ENCODE assay signal across 21 cellular contexts in genomic region chr16:25575363-25575762, GRCh38.
A peak's percentile ranks its signal among the peaks of the same experiment; 100 is the strongest.
DNase-seq lines count a peak whose midpoint lies in the region; ATAC-seq and TF ChIP-seq lines count a peak whose summit lies in the region.
"Had no signal": no experiment of that assay in that cellular context is flagged by ENCODE, and none has a peak within 500 bp of the region (broad histone marks: within the 10 kb centered on the region; RNA-seq: fewer than 3 reads in every experiment).

No MANE protein-coding gene starts in this region.

- H3K23ac ChIP-seq in mesendoderm (ENCODE audit: low read length): no peak overlapping the region

- CTCF ChIA-PET in activated naive CD4-positive, alpha-beta T cell treated with anti-CD3 and anti-CD28 coated beads, Interleukin-2, amount 10 ng/mL, durations not matched to agents 7 days and 5 days (lab: Charles Lee): no interaction called here

- H2BK120ac ChIP-seq in mesendoderm (ENCODE audit: low read depth, low read length): no peak overlapping the region

- H4K5ac ChIP-seq in mesendoderm (ENCODE audit: low read length): no peak overlapping the region

- H2AK5ac ChIP-seq in mesendoderm (ENCODE audit: low read length): no peak overlapping the region

- H3K27ac Mint-ChIP-seq in endodermal cell: no peak overlapping the region
- no peak overlapping the region for H3K27ac Mint-ChIP-seq in activated naive CD4-positive, alpha-beta T cell treated with anti-CD3 and anti-CD28 coated beads, Interleukin-2, amount 10 ng/mL, durations not matched to agents 7 days and 5 days
- H3K27ac Mint-ChIP-seq: B cell, CD14-positive monocyte had no signal

- DNase-seq in ELF-1 (ENCODE audit: low read depth, low spot score): peak; percentile 54
- DNase-seq in endodermal cell: peak; percentile 76
- peak; percentile 75 for DNase-seq in mesendoderm
- no peak for DNase-seq in activated naive CD4-positive, alpha-beta T cell treated with anti-CD3 and anti-CD28 coated beads, Interleukin-2, amount 10 ng/mL, durations not matched to agents 7 days and 5 days
- DNase-seq in T-helper 2 cell: no peak
- DNase-seq in epidermal melanocyte (ENCODE audit: insufficient read length, low spot score): no peak
- DNase-seq: GDM1, IMR-90, NCI-H1092 treated with DMSO at 0.1 percent for 48 hours, NCI-H1436 treated with DMSO at 0.1 percent for 48 hours, NCI-H1930, NCI-H345, NCI-H524 had no signal

- H3K4me1 Mint-ChIP-seq in endodermal cell: no peaks in the 10 kb centered on the region
- H3K4me1 Mint-ChIP-seq in activated naive CD4-positive, alpha-beta T cell treated with anti-CD3 and anti-CD28 coated beads, Interleukin-2, amount 10 ng/mL, durations not matched to agents 7 days and 5 days: no peaks in the 10 kb centered on the region
- H3K4me1 Mint-ChIP-seq: B cell, CD14-positive monocyte had no signal

- 39 to 54% methylated on average over 3 to 5 of the region's 5 CpGs for WGBS in endodermal cell (ENCODE audit: insufficient coverage in 1 of 2, insufficient read length in 1 of 2), 2 experiments
- WGBS in mesendoderm (ENCODE audit: extremely low coverage, insufficient coverage, low lambda C conversion rate): no CpG with 5 or more reads among the region's 5 CpGs

- no peak overlapping the region for H3K18ac ChIP-seq in mesendoderm (ENCODE audit: low read length)

- peaks cover 13% of the 10 kb centered on the region for H3K4me1 ChIP-seq in HUES48 (ENCODE audit: control insufficient read depth, insufficient read depth, low read length)
- H3K4me1 ChIP-seq in endodermal cell (ENCODE audit: control insufficient read depth, insufficient read depth, low read length): no peaks in the 10 kb centered on the region
- no peaks in the 10 kb centered on the region for H3K4me1 ChIP-seq in mesendoderm (ENCODE audit: control insufficient read depth, low read depth, low read length)
- H3K4me1 ChIP-seq: SJSA1 had no signal

- no peak for ATAC-seq in GM21619 (IDR thresholded peaks at IDR 0.05; ENCODE audit: unreplicated experiment)
- ATAC-seq: HCT116, Right ventricle myocardium inferior had no signal

- H4K8ac ChIP-seq in mesendoderm (ENCODE audit: low read depth, low read length): no peak overlapping the region

- H3K9me3 Mint-ChIP-seq in endodermal cell: peaks cover 15% of the 10 kb centered on the region
- no peaks in the 10 kb centered on the region for H3K9me3 Mint-ChIP-seq in activated naive CD4-positive, alpha-beta T cell treated with anti-CD3 and anti-CD28 coated beads, Interleukin-2, amount 10 ng/mL, durations not matched to agents 7 days and 5 days

- TF ChIP-seq CTCF in endodermal cell (conservative IDR thresholded peaks at IDR 0.05): peak; percentile 44

- H3K27me3 Mint-ChIP-seq in endodermal cell (ENCODE audit: insufficient read depth): peaks cover 1% of the 10 kb centered on the region
- H3K27me3 Mint-ChIP-seq in activated naive CD4-positive, alpha-beta T cell treated with anti-CD3 and anti-CD28 coated beads, Interleukin-2, amount 10 ng/mL, durations not matched to agents 7 days and 5 days: peaks cover 4% of the 10 kb centered on the region
- H3K27me3 Mint-ChIP-seq: B cell had no signal

- peaks cover 9% of the 10 kb centered on the region; the same call in 1 of the 2 replicates for H3K9me3 ChIP-seq in HUES48 (ENCODE audit: control insufficient read depth, insufficient read depth, low read length)
- H3K9me3 ChIP-seq in endodermal cell (ENCODE audit: control insufficient read depth, low read length): no peaks in the 10 kb centered on the region
- H3K9me3 ChIP-seq: SJSA1 had no signal

- no peaks in the 10 kb centered on the region for H3K79me1 ChIP-seq in mesendoderm (ENCODE audit: low read length)

- no peaks in the 10 kb centered on the region for H3K79me2 ChIP-seq in mesendoderm (ENCODE audit: control insufficient read depth, insufficient read depth, low read length)

- no peak overlapping the region for H3K4me3 Mint-ChIP-seq in endodermal cell
- no peak overlapping the region for H3K4me3 Mint-ChIP-seq in activated naive CD4-positive, alpha-beta T cell treated with anti-CD3 and anti-CD28 coated beads, Interleukin-2, amount 10 ng/mL, durations not matched to agents 7 days and 5 days
- H3K4me3 Mint-ChIP-seq: B cell, CD14-positive monocyte had no signal

- H3K4me3 ChIP-seq in HUES48 (ENCODE audit: low read depth, low read length): no peak overlapping the region
- H3K4me3 ChIP-seq in endodermal cell (ENCODE audit: low read length): no peak overlapping the region
- no peak overlapping the region for H3K4me3 ChIP-seq in mesendoderm (ENCODE audit: low read length)
- H3K4me3 ChIP-seq: SJSA1 had no signal

- H3K4me2 ChIP-seq in mesendoderm (ENCODE audit: low read length): no peak overlapping the region
- H3K4me2 ChIP-seq: KMS-11 had no signal

- no peak overlapping the region for H3K56ac ChIP-seq in mesendoderm (ENCODE audit: low read length)

- H3K27me3 ChIP-seq in HUES48 (ENCODE audit: control insufficient read depth, insufficient read depth, low read length) (no peaks in the 10 kb centered on the region), endodermal cell (ENCODE audit: control insufficient read depth, insufficient read depth, low read length, poor library complexity, severe bottlenecking) (no peaks in the 10 kb centered on the region), mesendoderm (ENCODE audit: insufficient read depth, low read length, poor library complexity) (no peaks in the 10 kb centered on the region)
- H3K27me3 ChIP-seq: SJSA1 had no signal

- H2BK5ac ChIP-seq in mesendoderm (ENCODE audit: low read length): no peak overlapping the region

- H3K4ac ChIP-seq in mesendoderm (ENCODE audit: low read depth, low read length): no peak overlapping the region

- H2BK15ac ChIP-seq in mesendoderm (replicated peaks; ENCODE audit: low read depth): no peak overlapping the region

- H3K9ac ChIP-seq in HUES48 (ENCODE audit: low read depth, low read length) (no peak overlapping the region), endodermal cell (ENCODE audit: extremely low read depth, low read length, poor library complexity, severe bottlenecking) (no peak overlapping the region), mesendoderm (ENCODE audit: low read length) (no peak overlapping the region)
- H3K9ac ChIP-seq: KMS-11 had no signal

- H3K36me3 Mint-ChIP-seq in endodermal cell (ENCODE audit: low read depth): no peaks in the 10 kb centered on the region
- no peaks in the 10 kb centered on the region for H3K36me3 Mint-ChIP-seq in activated naive CD4-positive, alpha-beta T cell treated with anti-CD3 and anti-CD28 coated beads, Interleukin-2, amount 10 ng/mL, durations not matched to agents 7 days and 5 days
- H3K36me3 Mint-ChIP-seq: CD14-positive monocyte had no signal

- peak overlapping the region; percentile 81 for H3K27ac ChIP-seq in HUES48 (ENCODE audit: low read depth, low read length)
- no peak overlapping the region for H3K27ac ChIP-seq in endodermal cell (ENCODE audit: low read depth, low read length)
- H3K27ac ChIP-seq in mesendoderm (ENCODE audit: low read depth, low read length): no peak overlapping the region
- H3K27ac ChIP-seq: KMS-11, SJSA1 had no signal

- H3K36me3 ChIP-seq in HUES48 (ENCODE audit: control insufficient read depth, insufficient read depth, low read length) (no peaks in the 10 kb centered on the region), endodermal cell (ENCODE audit: control insufficient read depth, insufficient read depth, low read length) (no peaks in the 10 kb centered on the region), mesendoderm (ENCODE audit: control insufficient read depth, insufficient read depth, low read length) (no peaks in the 10 kb centered on the region)
- H3K36me3 ChIP-seq: SJSA1 had no signal

Comparison
In these comparisons a context has a peak if more than half of its experiments do, and no peak if none do; other contexts are left out.
1. DNase-seq: peak in ELF-1 (single experiment), endodermal cell (single experiment) and mesendoderm (single experiment); none in activated naive CD4-positive, alpha-beta T cell treated with anti-CD3 and anti-CD28 coated beads, Interleukin-2, amount 10 ng/mL, durations not matched to agents 7 days and 5 days (single experiment), T-helper 2 cell (0 of 5) and epidermal melanocyte (single experiment).